Comparison of ENCODE assay signal across 23 cellular contexts in genomic region chr10:114902151-114902550, GRCh38. TPM values are rescaled to one million over a fixed set of nuclear protein-coding genes. Genes with fewer than 3 reads are reported as not detected.
DNase-seq lines count a peak whose midpoint lies in the region; ATAC-seq and TF ChIP-seq lines count a peak whose summit lies in the region.
"Had no signal": no experiment of that assay in that cellular context is flagged by ENCODE, and none has a peak within 500 bp of the region (broad histone marks: within the 10 kb centered on the region; RNA-seq: fewer than 3 reads in every experiment).

No MANE protein-coding gene starts in this region.

- peak overlapping the region; percentile 36 for H3K27ac ChIP-seq in smooth muscle cell (ENCODE audit: low read depth)
- H3K27ac ChIP-seq: brain microvascular endothelial cell, foreskin keratinocyte, thoracic aorta had no signal

- peaks cover 17% of the 10 kb centered on the region for H3K4me1 ChIP-seq in smooth muscle cell (ENCODE audit: low read depth)
- H3K4me1 ChIP-seq: foreskin keratinocyte had no signal

- peak overlapping the region; percentile 74 for H3K4me2 ChIP-seq in smooth muscle cell

- no peaks in the 10 kb centered on the region for H4K20me1 ChIP-seq in smooth muscle cell (ENCODE audit: low read depth)

- H3K36me3 Mint-ChIP-seq in activated T-cell treated with anti-CD3 and anti-CD28 coated beads, Interleukin-2, amount 50 U/mL, for 4 hours (ENCODE audit: insufficient read depth), result no peaks in the 10 kb centered on the region
- H3K36me3 Mint-ChIP-seq: activated naive CD8-positive, alpha-beta T cell treated with anti-CD3 and anti-CD28 coated beads, Interleukin-2, amount 10 ng/mL, durations not matched to agents 7 days and 5 days; naive thymus-derived CD8-positive, alpha-beta T cell; stimulated activated effector memory CD8-positive, alpha-beta T cell treated with anti-CD3 and anti-CD28 coated beads, Interleukin-12 subunit alpha, Interleukin-12 subunit beta, amount 100 ng/mL, for 72 hours had no signal

- H3K79me2 ChIP-seq in smooth muscle cell (ENCODE audit: low read depth), result no peaks in the 10 kb centered on the region

- no peaks in the 10 kb centered on the region for H3K9me3 Mint-ChIP-seq in activated T-cell treated with anti-CD3 and anti-CD28 coated beads, Interleukin-2, amount 50 U/mL, for 4 hours
- H3K9me3 Mint-ChIP-seq: activated naive CD8-positive, alpha-beta T cell treated with anti-CD3 and anti-CD28 coated beads, Interleukin-2, amount 10 ng/mL, durations not matched to agents 7 days and 5 days; naive thymus-derived CD8-positive, alpha-beta T cell; stimulated activated effector memory CD8-positive, alpha-beta T cell treated with anti-CD3 and anti-CD28 coated beads, Interleukin-12 subunit alpha, Interleukin-12 subunit beta, amount 100 ng/mL, for 72 hours had no signal

- DNase-seq in EL (peak; percentile 49), SW480 (ENCODE audit: low spot score) (peak; percentile 6), iris pigment epithelial cell (ENCODE audit: low read depth) (peak; percentile 77), smooth muscle cell (lab: John Stamatoyannopoulos, UW; ENCODE audit: unreplicated experiment) (no peak), HuH-7.5 (ENCODE audit: low spot score) (no peak), NCI-H748 treated with DMSO at 0.1 percent for 48 hours (lab: John Stamatoyannopoulos, UW) (no peak)
- DNase-seq in activated T-cell treated with anti-CD3 and anti-CD28 coated beads, Interleukin-2, amount 50 U/mL, for 4 hours, result no peak
- DNase-seq: activated CD4-positive, alpha-beta T cell treated with anti-CD3 and anti-CD28 coated beads for 4 hours; activated naive CD8-positive, alpha-beta T cell treated with anti-CD3 and anti-CD28 coated beads, Interleukin-2, amount 10 ng/mL, durations not matched to agents 7 days and 5 days; brain microvascular endothelial cell; cortex of kidney; DND-41; foreskin keratinocyte; kidney; naive thymus-derived CD8-positive, alpha-beta T cell; NCI-H1694; NCI-H2171 treated with DMSO at 0.1 percent for 48 hours; posterior cingulate gyrus; SHP77 had no signal

- no peak overlapping the region for H3K4me3 Mint-ChIP-seq in activated T-cell treated with anti-CD3 and anti-CD28 coated beads, Interleukin-2, amount 50 U/mL, for 4 hours
- H3K4me3 Mint-ChIP-seq: activated naive CD8-positive, alpha-beta T cell treated with anti-CD3 and anti-CD28 coated beads, Interleukin-2, amount 10 ng/mL, durations not matched to agents 7 days and 5 days; naive thymus-derived CD8-positive, alpha-beta T cell; stimulated activated effector memory CD8-positive, alpha-beta T cell treated with anti-CD3 and anti-CD28 coated beads, Interleukin-12 subunit alpha, Interleukin-12 subunit beta, amount 100 ng/mL, for 72 hours had no signal

- peak overlapping the region; percentile 52 for H2AFZ ChIP-seq in smooth muscle cell (ENCODE audit: low read depth)

- H3K36me3 ChIP-seq in smooth muscle cell (ENCODE audit: low read depth), result no peaks in the 10 kb centered on the region
- H3K36me3 ChIP-seq: brain microvascular endothelial cell, thoracic aorta had no signal

- no peaks in the 10 kb centered on the region for H3K4me1 Mint-ChIP-seq in activated T-cell treated with anti-CD3 and anti-CD28 coated beads, Interleukin-2, amount 50 U/mL, for 4 hours (ENCODE audit: low read depth)
- H3K4me1 Mint-ChIP-seq: activated naive CD8-positive, alpha-beta T cell treated with anti-CD3 and anti-CD28 coated beads, Interleukin-2, amount 10 ng/mL, durations not matched to agents 7 days and 5 days; naive thymus-derived CD8-positive, alpha-beta T cell; stimulated activated effector memory CD8-positive, alpha-beta T cell treated with anti-CD3 and anti-CD28 coated beads, Interleukin-12 subunit alpha, Interleukin-12 subunit beta, amount 100 ng/mL, for 72 hours had no signal

- no peaks in the 10 kb centered on the region for H3K9me3 ChIP-seq in smooth muscle cell (replicated peaks; ENCODE audit: low read depth)
- H3K9me3 ChIP-seq: thoracic aorta had no signal

- no peak overlapping the region for H3K4me3 ChIP-seq in smooth muscle cell
- H3K4me3 ChIP-seq: K562, thoracic aorta had no signal

- peaks cover 3% of the 10 kb centered on the region for H3F3A ChIP-seq in smooth muscle cell (ENCODE audit: low read depth)

- no peak for ATAC-seq in activated T-cell treated with anti-CD3 and anti-CD28 coated beads, Interleukin-2, amount 50 U/mL, for 4 hours
- ATAC-seq: foreskin keratinocyte; K562; naive thymus-derived CD8-positive, alpha-beta T cell; sciatic nerve; stimulated activated effector memory CD8-positive, alpha-beta T cell treated with anti-CD3 and anti-CD28 coated beads, Interleukin-12 subunit alpha, Interleukin-12 subunit beta, amount 100 ng/mL, for 72 hours had no signal

- no peak overlapping the region for H3K9ac ChIP-seq in smooth muscle cell (ENCODE audit: low read depth)

- H3K27me3 Mint-ChIP-seq in activated T-cell treated with anti-CD3 and anti-CD28 coated beads, Interleukin-2, amount 50 U/mL, for 4 hours (ENCODE audit: low read depth), result peaks cover 9% of the 10 kb centered on the region

- 0% methylated on average over 1 of the region's 1 CpG for WGBS in smooth muscle cell (ENCODE audit: low lambda C conversion rate)

- TF ChIP-seq CTCF in smooth muscle cell (IDR thresholded peaks at IDR 0.05; ENCODE audit: borderline replicate concordance, insufficient read depth, poor library complexity, severe bottlenecking), result no peak

- no peaks in the 10 kb centered on the region for H3K27me3 ChIP-seq in smooth muscle cell (ENCODE audit: low read depth)
- H3K27me3 ChIP-seq: brain microvascular endothelial cell, foreskin keratinocyte had no signal

RNA-seq across cellular contexts. Expression of gene TRUB1, which starts 35.8 kb away (rescaled TPM):
- total RNA-seq in smooth muscle cell, result 25.4 and 33.1 TPM in 2 replicates
- 9.0 and 10.8 TPM in 2 replicates for polyA plus RNA-seq in smooth muscle cell
- total RNA-seq in activated T-cell treated with anti-CD3 and anti-CD28 coated beads, Interleukin-2, amount 50 U/mL, for 4 hours, result 10 to 100 TPM; 20.3 to 26.9 (median 26.7) TPM

Comparison
In these comparisons a context has a peak if more than half of its experiments do, and no peak if none do; other contexts are left out.
1. DNase-seq: peak in EL (single experiment), SW480 (single experiment) and iris pigment epithelial cell (single experiment); none in smooth muscle cell (single experiment), HuH-7.5 (single experiment), activated T-cell treated with anti-CD3 and anti-CD28 coated beads, Interleukin-2, amount 50 U/mL, for 4 hours (single experiment) and NCI-H748 treated with DMSO at 0.1 percent for 48 hours (single experiment).